In genomic region chr14:101121399-101122113, GRCh38 we compare ENCODE assay signal across 11 cellular contexts.
A peak's percentile ranks its signal among the peaks of the same experiment; 100 is the strongest.
DNase-seq lines count a peak whose midpoint lies in the region; ATAC-seq, FAIRE-seq and TF ChIP-seq lines count a peak whose summit lies in the region.
"Had no signal": no experiment of that assay in that cellular context is flagged by ENCODE, and none has a peak within 500 bp of the region (broad histone marks: within the 10 kb centered on the region; RNA-seq: fewer than 3 reads in every experiment).

No MANE protein-coding gene starts in this region.

- H3K4me3 ChIP-seq in HepG2 (replicated peaks in 1 of 3; ENCODE audit: insufficient read depth in 1 of 3, low read depth in 2 of 3, low read length in 3 of 3), result no peak overlapping the region
- H3K4me3 ChIP-seq: testis had no signal

- H3K27me3 ChIP-seq in HepG2 (ENCODE audit: control insufficient read depth in 1 of 2, insufficient read depth in 2 of 2, low read length in 2 of 2), result peaks cover 9 to 57% of the 10 kb centered on the region in 2 experiments
- H3K27me3 ChIP-seq: testis had no signal

- no peak overlapping the region for H3K4me2 ChIP-seq in HepG2 (ENCODE audit: low read depth, low read length)

- no peak overlapping the region for H3K27ac ChIP-seq in HepG2 (ENCODE audit: extremely low read length, insufficient read depth, low read length)

- in situ Hi-C loops in HepG2 (cut with HindIII; ENCODE audit: extremely low pct_ligation_motif_present, low pct_unique_long_range_greater_than_20kb), result no loop called here

- TF ChIP-seq POLR2A in HepG2 (IDR thresholded peaks at IDR 0.05; ENCODE audit: insufficient read depth in 1 of 2, low read depth in 2 of 2, low read length in 2 of 2), result no peak

- no peak overlapping the region for H3K27ac Mint-ChIP-seq in T-cell
- H3K27ac Mint-ChIP-seq: WTC11 had no signal

- H2AFZ ChIP-seq in HepG2 (ENCODE audit: low read length), result no peak overlapping the region

- no peaks in the 10 kb centered on the region for H3K36me3 Mint-ChIP-seq in T-cell
- H3K36me3 Mint-ChIP-seq: WTC11 had no signal

- no peak for TF ChIP-seq CTCF in HepG2 (CRISPR knock-in tag; IDR thresholded peaks at IDR 0.05)

- peak in 1 of 34 experiments; percentile 19 for DNase-seq in T-cell
- DNase-seq in HepG2 (ENCODE audit: low spot score), result no peak
- peak; percentile 20 for DNase-seq in stimulated activated CD8-positive, alpha-beta memory T cell treated with anti-CD3 and anti-CD28 coated beads, Interleukin-4, amount 100 ng/mL, for 48 hours
- no peak for DNase-seq in NCI-H1417 (lab: John Stamatoyannopoulos, UW)
- DNase-seq in stimulated activated CD4-positive, alpha-beta T cell treated with anti-CD3 and anti-CD28 coated beads, Interleukin-4, amount 100 ng/mL, for 1 hour, result no peak
- DNase-seq: effector CD8-positive, alpha-beta T cell had no signal

- 33% methylated on average over 6 of the region's 16 CpGs for WGBS in HepG2 (ENCODE audit: low lambda C conversion rate)

- no peak for TF ChIP-seq RAD21 in HepG2 (CRISPR knock-in tag; IDR thresholded peaks at IDR 0.05)

- peak overlapping the region in 2 of 3 donors; percentile 68 to 70 for H3K4me3 Mint-ChIP-seq in T-cell
- H3K4me3 Mint-ChIP-seq: WTC11 had no signal

- no peak overlapping the region for H3K9ac ChIP-seq in HepG2 (ENCODE audit: insufficient read depth, low read depth, low read length)

- no peaks in the 10 kb centered on the region for H3K4me1 ChIP-seq in HepG2 (ENCODE audit: insufficient read depth, low read length)
- H3K4me1 ChIP-seq: testis had no signal

- H3K27me3 Mint-ChIP-seq in T-cell, result peaks cover 7 to 9% of the 10 kb centered on the region in 2 donors

- H3K36me3 ChIP-seq in HepG2 (replicated peaks in 1 of 2; ENCODE audit: control insufficient read depth in 1 of 2, insufficient read depth in 2 of 2, low read length in 2 of 2), result no peaks in the 10 kb centered on the region

- H4K20me1 ChIP-seq in HepG2 (ENCODE audit: insufficient read depth, low read length), result no peaks in the 10 kb centered on the region

- H3K79me2 ChIP-seq in HepG2 (ENCODE audit: insufficient read depth, low read length), result no peaks in the 10 kb centered on the region

- POLR2A ChIA-PET in T-cell (lab: Charles Lee) (no interaction called here), HepG2 (lab: Yijun Ruan, JAX) (no interaction called here)

- no peak for TF ChIP-seq EP300 in HepG2 (IDR thresholded peaks at IDR 0.05; ENCODE audit: low read depth in 2 of 2, low read length in 2 of 2)
- no peak for TF ChIP-seq EP300 in HepG2 (CRISPR knock-in tag; IDR thresholded peaks at IDR 0.05; ENCODE audit: borderline replicate concordance)

- CTCF ChIA-PET in T-cell (lab: Charles Lee), result no interaction called here
- CTCF ChIA-PET in HepG2 (lab: Yijun Ruan, JAX; ENCODE audit: low intra/inter-chr PET ratio, low total read pairs), result no interaction called here

- peaks cover 23 to 24% (median 23%) of the 10 kb centered on the region in 3 donors for H3K4me1 Mint-ChIP-seq in T-cell

- no peak for FAIRE-seq in HepG2 (lab: Jason Lieb, UNC)

- BruUV-seq in HepG2 (replicated peaks; lab: Mats Ljungman, UMichigan), result no TSS peak

- H3K9me3 Mint-ChIP-seq in T-cell, result no peaks in the 10 kb centered on the region
- H3K9me3 Mint-ChIP-seq: WTC11 had no signal

- intact Hi-C loops in HepG2 (cut with micrococcal nuclease; ENCODE audit: unreplicated experiment), result no loop called here

- ATAC-seq in GM21367 (IDR thresholded peaks at IDR 0.05; ENCODE audit: unreplicated experiment), result peak; percentile 17
- no peak for ATAC-seq in T-cell (replicated peaks in 1 of 4)
- no peak for ATAC-seq in HepG2
- ATAC-seq in HG03175 (IDR thresholded peaks at IDR 0.05; ENCODE audit: unreplicated experiment), result no peak
- no peak for ATAC-seq in GM21737 (IDR thresholded peaks at IDR 0.05; ENCODE audit: unreplicated experiment)
- ATAC-seq: WTC11 had no signal

- H3K9me3 ChIP-seq in HepG2 (ENCODE audit: low read length), result no peaks in the 10 kb centered on the region
- H3K9me3 ChIP-seq: testis had no signal

TF ChIP-seq in HepG2, 621 proteins besides CTCF, POLR2A, EP300 and RAD21:
- TF ChIP-seq CREB1 (IDR thresholded peaks at IDR 0.05) (0 out of 2 replicates have a peak, but pooled peaks have one; percentile 48), CREB1 (CRISPR knock-in tag; IDR thresholded peaks at IDR 0.05) (no peak), IRF1 (CRISPR knock-in tag; IDR thresholded peaks at IDR 0.05; ENCODE audit: low read depth) (no peak)
